Comparison of ENCODE assay signal across 26 cellular contexts in the genomic region with DNA sequence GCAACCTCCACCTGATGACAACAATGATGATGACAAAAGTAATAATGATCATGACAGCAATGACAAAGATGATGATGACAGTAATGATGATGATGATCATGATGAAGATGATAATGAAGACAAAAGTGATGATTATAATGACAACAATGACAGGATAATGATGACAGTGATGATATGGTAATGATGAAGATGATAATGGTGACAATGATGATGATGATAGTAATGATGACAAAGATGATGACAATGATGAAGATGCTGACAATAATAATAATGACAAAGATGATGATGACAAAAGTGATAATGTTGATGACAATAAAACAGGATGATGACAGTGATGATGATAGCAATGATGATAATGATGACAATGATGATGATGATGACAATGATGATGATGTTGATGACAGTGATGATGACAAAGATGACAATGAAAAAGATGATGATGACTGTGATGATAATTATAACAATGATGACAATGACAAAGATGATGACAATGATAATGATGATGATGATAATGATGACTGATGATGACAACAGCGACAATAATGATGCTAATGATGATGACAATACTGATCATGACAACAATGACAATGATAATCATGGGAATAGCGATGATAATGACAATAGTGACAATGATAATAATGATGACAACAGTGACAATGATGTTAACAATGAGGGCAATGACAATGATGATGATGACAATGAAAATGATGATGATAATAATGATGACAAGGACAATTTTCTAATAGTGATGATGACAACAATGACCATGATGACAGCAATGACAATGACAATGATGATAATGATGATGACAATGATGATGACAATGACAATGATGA.
"Had no signal": no experiment of that assay in that cellular context is flagged by ENCODE, and none has a peak within 500 bp of the region (broad histone marks: within the 10 kb centered on the region; RNA-seq: fewer than 3 reads in every experiment).

No MANE protein-coding gene starts in this region.

- H3K36me3 ChIP-seq: lower lobe of right lung, ovary, thoracic aorta, tibial nerve, upper lobe of left lung, uterus had no signal

- DNase-seq: dermis blood vessel endothelial cell; effector memory CD8-positive, alpha-beta T cell; erythroblast; hypothalamus; immature natural killer cell; islet precursor cell; left ventricle myocardium superior; lower lobe of right lung; naive thymus-derived CD8-positive, alpha-beta T cell; nephron progenitor cell; occipital lobe; ovary; posterior cingulate gyrus; psoas muscle; right cardiac atrium; small intestine; stimulated activated CD4-positive, alpha-beta T cell treated with anti-CD3 and anti-CD28 coated beads, Interleukin-15, amount 100 ng/mL, for 24 hours; stimulated activated CD4-positive, alpha-beta T cell treated with anti-CD3 and anti-CD28 coated beads, Interleukin-2, amount 100 ng/mL, for 48 hours; stimulated activated naive B cell treated with anti-CD40 and anti-IgM and Interleukin-4, amounts not matched to agents 10 μg/mL and 1 μg/mL and 100 μg/mL, for 72 hours; upper lobe of left lung; uterus had no signal

- FAIRE-seq: endometrium, frontal cortex, small intestine had no signal

- H3K27ac ChIP-seq: coronary artery, lower lobe of right lung, ovary, psoas muscle, thoracic aorta, tibial nerve, upper lobe of left lung, uterus had no signal

- ATAC-seq: effector memory CD8-positive, alpha-beta T cell; left ventricle myocardium superior; lower lobe of right lung; naive thymus-derived CD8-positive, alpha-beta T cell; psoas muscle; right cardiac atrium; stimulated activated naive B cell treated with anti-CD40 and anti-IgM and Interleukin-4, amounts not matched to agents 10 μg/mL and 1 μg/mL and 100 μg/mL, for 72 hours had no signal

- H3K27me3 ChIP-seq: ovary, tibial nerve, upper lobe of left lung, uterus had no signal

- H3K4me3 ChIP-seq: coronary artery, lower lobe of right lung, ovary, psoas muscle, thoracic aorta, tibial nerve, upper lobe of left lung, uterus had no signal

- H3K4me1 ChIP-seq: lower lobe of right lung, psoas muscle, tibial nerve, upper lobe of left lung, uterus had no signal

- H3K9me3 ChIP-seq: lower lobe of right lung, ovary, psoas muscle, thoracic aorta, uterus had no signal
